ENCODE assay signal across 25 cellular contexts in genomic region chr6:142444388-142444787, GRCh38.
DNase-seq lines count a peak whose midpoint lies in the region; ATAC-seq and TF ChIP-seq lines count a peak whose summit lies in the region.
"Had no signal": no experiment of that assay in that cellular context is flagged by ENCODE, and none has a peak within 500 bp of the region (broad histone marks: within the 10 kb centered on the region; RNA-seq: fewer than 3 reads in every experiment).

No MANE protein-coding gene starts in this region.

- no peaks in the 10 kb centered on the region for H3K4me1 ChIP-seq in breast epithelium
- peaks cover 7% of the 10 kb centered on the region for H3K4me1 ChIP-seq in hepatocyte (ENCODE audit: insufficient read depth)
- H3K4me1 ChIP-seq in SJCRH30 = no peaks in the 10 kb centered on the region
- H3K4me1 ChIP-seq: colonic mucosa, pancreas, right lobe of liver had no signal

- no peaks in the 10 kb centered on the region for H3K9me2 ChIP-seq in hepatocyte (replicated peaks; ENCODE audit: insufficient read depth)

- H3K27ac ChIP-seq in breast epithelium (no peak overlapping the region), VCaP (peak overlapping the region; percentile 60), hepatocyte (no peak overlapping the region), SJCRH30 (no peak overlapping the region)
- H3K27ac ChIP-seq: colonic mucosa, pancreas, right lobe of liver, SK-N-MC, WERI-Rb-1 had no signal

- TF ChIP-seq CTCF in MCF 10A (IDR thresholded peaks at IDR 0.05; ENCODE audit: unreplicated experiment) (no peak), breast epithelium (IDR thresholded peaks at IDR 0.05) (no peak), VCaP (conservative IDR thresholded peaks at IDR 0.05) (no peak), hepatocyte (IDR thresholded peaks at IDR 0.05; ENCODE audit: poor library complexity) (no peak)

- peak overlapping the region; percentile 35 for H3K4me2 ChIP-seq in hepatocyte

- H3K9me3 ChIP-seq in breast epithelium (no peaks in the 10 kb centered on the region), hepatocyte (ENCODE audit: low read depth) (no peaks in the 10 kb centered on the region), SJCRH30 (replicated peaks) (no peaks in the 10 kb centered on the region)
- H3K9me3 ChIP-seq: colonic mucosa, MG63, pancreas, right lobe of liver had no signal

- no peaks in the 10 kb centered on the region for H3K4me1 Mint-ChIP-seq in MCF 10A (ENCODE audit: insufficient read depth, unreplicated experiment)
- H3K4me1 Mint-ChIP-seq: B cell, naive B cell had no signal

- H3K36me3 Mint-ChIP-seq in MCF 10A (ENCODE audit: insufficient read depth, unreplicated experiment) = peaks cover 9% of the 10 kb centered on the region
- H3K36me3 Mint-ChIP-seq: naive B cell had no signal

- H3K79me2 ChIP-seq in hepatocyte = no peaks in the 10 kb centered on the region

- POLR2A ChIA-PET in MCF 10A (lab: Yijun Ruan, JAX) = no interaction called here

- H3K27ac Mint-ChIP-seq in MCF 10A (ENCODE audit: low read depth, unreplicated experiment) = no peak overlapping the region
- H3K27ac Mint-ChIP-seq: B cell; naive B cell; T-helper 2 cell treated with Interferon-gamma antibody and Interleukin-4, amounts not matched to agents 5 μg/mL and 100 μg/mL, for 36 hours had no signal

- WGBS in hepatocyte (ENCODE audit: low lambda C conversion rate, missing lambda C conversion rate) = 61% methylated on average over 1 of the region's 1 CpG

- intact Hi-C loops in MCF 10A (cut with micrococcal nuclease) = no loop called here
- intact Hi-C loops in breast epithelium (cut with DNase I; ENCODE audit: low total_unique reads) = no loop called here

- H3K36me3 ChIP-seq in breast epithelium (no peaks in the 10 kb centered on the region), hepatocyte (replicated peaks; ENCODE audit: insufficient read depth, low read depth) (no peaks in the 10 kb centered on the region), SJCRH30 (no peaks in the 10 kb centered on the region)
- H3K36me3 ChIP-seq: colonic mucosa, MG63, pancreas, WERI-Rb-1 had no signal

- no peaks in the 10 kb centered on the region for H3K27me3 Mint-ChIP-seq in MCF 10A (ENCODE audit: insufficient read depth, unreplicated experiment)
- H3K27me3 Mint-ChIP-seq: naive B cell had no signal

- H3K4me3 Mint-ChIP-seq in MCF 10A (ENCODE audit: unreplicated experiment) = no peak overlapping the region
- H3K4me3 Mint-ChIP-seq: B cell; naive B cell; T-helper 2 cell treated with Interferon-gamma antibody and Interleukin-4, amounts not matched to agents 5 μg/mL and 100 μg/mL, for 36 hours had no signal

- no peaks in the 10 kb centered on the region for H3K9me3 Mint-ChIP-seq in MCF 10A (ENCODE audit: unreplicated experiment)
- H3K9me3 Mint-ChIP-seq: T-helper 2 cell treated with Interferon-gamma antibody and Interleukin-4, amounts not matched to agents 5 μg/mL and 100 μg/mL, for 36 hours had no signal

- TF ChIP-seq POLR2A in breast epithelium (IDR thresholded peaks at IDR 0.05) = no peak

- CTCF ChIA-PET in MCF 10A (lab: Yijun Ruan, JAX) = interaction anchor here (0.5 kb wide), 1 partner anchor 1494 kb away, joined by 3 read pairs; no protein-coding TSS in a partner anchor

- DNase-seq in MCF 10A (ENCODE audit: unreplicated experiment) (peak; percentile 12), breast epithelium (ENCODE audit: low spot score in 2 of 2) (no peak), hepatocyte (ENCODE audit: low spot score) (no peak), SJCRH30 (no peak)
- DNase-seq in activated CD8-positive, alpha-beta memory T cell treated with anti-CD3 and anti-CD28 coated beads for 24 hours = no peak
- DNase-seq: 8988T; activated CD4-positive, alpha-beta T cell treated with anti-CD3 and anti-CD28 coated beads, Interleukin-2, amount 50 U/mL, for 1 hour; colonic mucosa; DMS79 treated with DMSO at 0.1 percent for 48 hours; head of caudate nucleus; left colon; mesenchymal stem cell; MG63; naive B cell; NCI-H510A; NK-92 treated with Interleukin-12 subunit alpha and Interleukin-12 subunit beta, amount 100 ng/mL, for 24 hours; pancreas; right lobe of liver; WERI-Rb-1 had no signal

- no peaks in the 10 kb centered on the region for H3K27me3 ChIP-seq in breast epithelium
- no peaks in the 10 kb centered on the region for H3K27me3 ChIP-seq in hepatocyte
- H3K27me3 ChIP-seq in SJCRH30 = no peaks in the 10 kb centered on the region
- H3K27me3 ChIP-seq: colonic mucosa, MG63, pancreas, right lobe of liver had no signal

- BruUV-seq in MCF 10A (replicated peaks; lab: Mats Ljungman, UMichigan) = no TSS peak

- no peaks in the 10 kb centered on the region for H4K20me1 ChIP-seq in hepatocyte (ENCODE audit: insufficient read depth, poor library complexity, severe bottlenecking)

- H3K4me3 ChIP-seq in breast epithelium (no peak overlapping the region), hepatocyte (no peak overlapping the region), SJCRH30 (no peak overlapping the region)
- H3K4me3 ChIP-seq: colonic mucosa, MG63, pancreas, right lobe of liver, SK-N-MC had no signal

- ATAC-seq in HG03521 (IDR thresholded peaks at IDR 0.05; ENCODE audit: unreplicated experiment) = no peak
- ATAC-seq in GM21786 (IDR thresholded peaks at IDR 0.05; ENCODE audit: unreplicated experiment) = no peak
- ATAC-seq: left colon, pancreas, right lobe of liver had no signal

- no peak overlapping the region for H2AFZ ChIP-seq in hepatocyte
